In genomic region chr6:2948228-2949025, GRCh38 we compare ENCODE assay signal across 1 cellular context.
TF ChIP-seq lines count a peak whose summit lies in the region.

No MANE protein-coding gene starts in this region.

TF ChIP-seq in K562, 482 proteins besides CTCF, POLR2A, EP300 and RAD21:
- TF ChIP-seq MYNN (IDR thresholded peaks at IDR 0.05) (no peak), MYNN (CRISPR knock-in tag; IDR thresholded peaks at IDR 0.05) (no peak), RBM14 (IDR thresholded peaks at IDR 0.05; ENCODE audit: borderline replicate concordance, insufficient read depth, low read depth, low read length) (no peak), ZNF695 (CRISPR knock-in tag; IDR thresholded peaks at IDR 0.05) (no peak), C11orf30 (IDR thresholded peaks at IDR 0.05; ENCODE audit: low read depth) (no peak), TRIM25 (IDR thresholded peaks at IDR 0.05; ENCODE audit: borderline replicate concordance) (no peak), HNRNPH1 (optimal IDR thresholded peaks at IDR 0.05; ENCODE audit: low read depth, low read length) (no peak), MTA1 (IDR thresholded peaks at IDR 0.05; ENCODE audit: borderline replicate concordance) (no peak), HSF4 (CRISPR knock-in tag; IDR thresholded peaks at IDR 0.05; ENCODE audit: borderline replicate concordance) (no peak), HMGXB4 (CRISPR knock-in tag; IDR thresholded peaks at IDR 0.05) (no peak), XRCC4 (IDR thresholded peaks at IDR 0.05; ENCODE audit: extremely low read depth, insufficient read depth, insufficient read length) (no peak), ELK3 (CRISPR knock-in tag; IDR thresholded peaks at IDR 0.05) (no peak), PYGO2 (tag; IDR thresholded peaks at IDR 0.05) (no peak), TCF3 (CRISPR knock-in tag; IDR thresholded peaks at IDR 0.05) (no peak), ZNF217 (CRISPR knock-in tag; IDR thresholded peaks at IDR 0.05) (no peak), SMARCA4 (IDR thresholded peaks at IDR 0.05) (no peak), NFATC3 (IDR thresholded peaks at IDR 0.05) (no peak), ZBTB9 (CRISPR knock-in tag; IDR thresholded peaks at IDR 0.05) (no peak), EZH2 (IDR thresholded peaks at IDR 0.05; ENCODE audit: borderline replicate concordance, low read depth, low read length) (no peak), ZNF77 (CRISPR knock-in tag; IDR thresholded peaks at IDR 0.05) (no peak), CREM (IDR thresholded peaks at IDR 0.05; ENCODE audit: low read depth) (no peak)
